Comparison of ENCODE assay signal across 1 cellular context in the genomic region with DNA sequence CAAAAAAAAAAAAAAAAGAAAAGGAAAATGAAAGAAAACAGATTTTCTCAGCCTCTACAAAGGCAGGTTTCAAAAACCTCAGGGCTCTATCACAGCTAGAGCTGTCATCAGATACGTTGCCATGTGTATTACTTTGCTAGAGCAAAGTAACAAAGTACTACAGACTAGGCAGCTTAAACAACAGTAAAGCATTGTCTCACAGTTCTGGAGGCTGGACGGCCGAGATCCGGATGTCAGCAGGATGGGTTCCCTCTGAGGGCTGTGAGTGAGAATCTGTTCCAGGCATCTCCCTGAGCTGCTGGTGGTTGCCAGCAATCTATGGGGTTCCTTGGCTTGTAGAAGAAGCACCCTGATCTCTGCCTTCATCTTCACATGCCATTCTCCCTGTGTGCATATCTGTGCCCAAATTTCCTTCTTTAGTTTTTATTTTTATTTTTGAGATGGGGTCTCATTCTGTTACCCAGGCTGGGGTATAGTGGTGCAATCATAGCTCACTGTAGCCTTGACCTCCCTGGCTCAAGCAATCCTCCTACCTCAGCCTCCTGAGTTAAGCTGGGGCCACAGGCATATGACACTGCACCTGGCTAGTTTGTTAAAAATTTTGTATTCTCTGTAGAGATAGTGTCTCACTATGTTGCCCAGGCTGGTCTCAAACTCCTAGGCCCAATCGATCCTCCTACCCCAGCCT.
TF ChIP-seq lines count a peak whose summit lies in the region.

No MANE protein-coding gene starts in this region.

TF ChIP-seq in HepG2, 621 proteins besides CTCF, POLR2A, EP300 and RAD21 (continues in another document):
- peak; percentile 84 for TF ChIP-seq ZNF629 (CRISPR knock-in tag; conservative IDR thresholded peaks at IDR 0.05)
- TF ChIP-seq ZFP1 (CRISPR knock-in tag; IDR thresholded peaks at IDR 0.05): 0 out of 2 replicates have a peak, but pooled peaks have one; percentile 32
- TF ChIP-seq, protein P1, sequence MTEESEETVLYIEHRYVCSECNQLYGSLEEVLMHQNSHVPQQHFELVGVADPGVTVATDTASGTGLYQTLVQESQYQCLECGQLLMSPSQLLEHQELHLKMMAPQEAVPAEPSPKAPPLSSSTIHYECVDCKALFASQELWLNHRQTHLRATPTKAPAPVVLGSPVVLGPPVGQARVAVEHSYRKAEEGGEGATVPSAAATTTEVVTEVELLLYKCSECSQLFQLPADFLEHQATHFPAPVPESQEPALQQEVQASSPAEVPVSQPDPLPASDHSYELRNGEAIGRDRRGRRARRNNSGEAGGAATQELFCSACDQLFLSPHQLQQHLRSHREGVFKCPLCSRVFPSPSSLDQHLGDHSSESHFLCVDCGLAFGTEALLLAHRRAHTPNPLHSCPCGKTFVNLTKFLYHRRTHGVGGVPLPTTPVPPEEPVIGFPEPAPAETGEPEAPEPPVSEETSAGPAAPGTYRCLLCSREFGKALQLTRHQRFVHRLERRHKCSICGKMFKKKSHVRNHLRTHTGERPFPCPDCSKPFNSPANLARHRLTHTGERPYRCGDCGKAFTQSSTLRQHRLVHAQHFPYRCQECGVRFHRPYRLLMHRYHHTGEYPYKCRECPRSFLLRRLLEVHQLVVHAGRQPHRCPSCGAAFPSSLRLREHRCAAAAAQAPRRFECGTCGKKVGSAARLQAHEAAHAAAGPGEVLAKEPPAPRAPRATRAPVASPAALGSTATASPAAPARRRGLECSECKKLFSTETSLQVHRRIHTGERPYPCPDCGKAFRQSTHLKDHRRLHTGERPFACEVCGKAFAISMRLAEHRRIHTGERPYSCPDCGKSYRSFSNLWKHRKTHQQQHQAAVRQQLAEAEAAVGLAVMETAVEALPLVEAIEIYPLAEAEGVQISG (CRISPR knock-in tag; IDR thresholded peaks at IDR 0.05): peak; percentile 29; the same call in 1 of the 2 replicates
- no peak for TF ChIP-seq ZNF790 (CRISPR knock-in tag; IDR thresholded peaks at IDR 0.05; ENCODE audit: borderline replicate concordance)
- TF ChIP-seq, protein P2, sequence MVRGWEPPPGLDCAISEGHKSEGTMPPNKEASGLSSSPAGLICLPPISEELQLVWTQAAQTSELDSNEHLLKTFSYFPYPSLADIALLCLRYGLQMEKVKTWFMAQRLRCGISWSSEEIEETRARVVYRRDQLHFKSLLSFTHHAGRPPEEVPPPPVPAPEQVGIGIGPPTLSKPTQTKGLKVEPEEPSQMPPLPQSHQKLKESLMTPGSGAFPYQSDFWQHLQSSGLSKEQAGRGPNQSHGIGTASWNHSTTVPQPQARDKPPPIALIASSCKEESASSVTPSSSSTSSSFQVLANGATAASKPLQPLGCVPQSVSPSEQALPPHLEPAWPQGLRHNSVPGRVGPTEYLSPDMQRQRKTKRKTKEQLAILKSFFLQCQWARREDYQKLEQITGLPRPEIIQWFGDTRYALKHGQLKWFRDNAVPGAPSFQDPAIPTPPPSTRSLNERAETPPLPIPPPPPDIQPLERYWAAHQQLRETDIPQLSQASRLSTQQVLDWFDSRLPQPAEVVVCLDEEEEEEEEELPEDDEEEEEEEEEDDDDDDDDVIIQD (CRISPR knock-in tag; IDR thresholded peaks at IDR 0.05; ENCODE audit: low read depth): 0 out of 2 replicates have a peak, but pooled peaks have one; percentile 24
- TF ChIP-seq SNAPC2 (CRISPR knock-in tag; IDR thresholded peaks at IDR 0.05): 0 out of 2 replicates have a peak, but pooled peaks have one; percentile 24
- no peak for TF ChIP-seq ZNF7 (CRISPR knock-in tag; IDR thresholded peaks at IDR 0.05)
- no peak for TF ChIP-seq ZKSCAN5 (CRISPR knock-in tag; IDR thresholded peaks at IDR 0.05)
- TF ChIP-seq ZNF232 (CRISPR knock-in tag; IDR thresholded peaks at IDR 0.05; ENCODE audit: borderline replicate concordance): no peak; the same call in 1 of the 2 replicates
- peak; percentile 69 for TF ChIP-seq ERF (CRISPR knock-in tag; IDR thresholded peaks at IDR 0.05)
- TF ChIP-seq, protein P3, sequence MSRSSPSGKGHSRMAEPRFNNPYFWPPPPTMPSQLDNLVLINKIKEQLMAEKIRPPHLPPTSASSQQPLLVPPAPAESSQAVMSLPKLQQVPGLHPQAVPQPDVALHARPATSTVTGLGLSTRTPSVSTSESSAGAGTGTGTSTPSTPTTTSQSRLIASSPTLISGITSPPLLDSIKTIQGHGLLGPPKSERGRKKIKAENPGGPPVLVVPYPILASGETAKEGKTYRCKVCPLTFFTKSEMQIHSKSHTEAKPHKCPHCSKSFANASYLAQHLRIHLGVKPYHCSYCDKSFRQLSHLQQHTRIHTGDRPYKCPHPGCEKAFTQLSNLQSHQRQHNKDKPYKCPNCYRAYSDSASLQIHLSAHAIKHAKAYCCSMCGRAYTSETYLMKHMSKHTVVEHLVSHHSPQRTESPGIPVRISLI (CRISPR knock-in tag; IDR thresholded peaks at IDR 0.05; ENCODE audit: borderline replicate concordance): no peak
- 0 out of 2 replicates have a peak, but pooled peaks have one; percentile 26 for TF ChIP-seq CEBPG (CRISPR knock-in tag; IDR thresholded peaks at IDR 0.05)
- TF ChIP-seq, protein P4, sequence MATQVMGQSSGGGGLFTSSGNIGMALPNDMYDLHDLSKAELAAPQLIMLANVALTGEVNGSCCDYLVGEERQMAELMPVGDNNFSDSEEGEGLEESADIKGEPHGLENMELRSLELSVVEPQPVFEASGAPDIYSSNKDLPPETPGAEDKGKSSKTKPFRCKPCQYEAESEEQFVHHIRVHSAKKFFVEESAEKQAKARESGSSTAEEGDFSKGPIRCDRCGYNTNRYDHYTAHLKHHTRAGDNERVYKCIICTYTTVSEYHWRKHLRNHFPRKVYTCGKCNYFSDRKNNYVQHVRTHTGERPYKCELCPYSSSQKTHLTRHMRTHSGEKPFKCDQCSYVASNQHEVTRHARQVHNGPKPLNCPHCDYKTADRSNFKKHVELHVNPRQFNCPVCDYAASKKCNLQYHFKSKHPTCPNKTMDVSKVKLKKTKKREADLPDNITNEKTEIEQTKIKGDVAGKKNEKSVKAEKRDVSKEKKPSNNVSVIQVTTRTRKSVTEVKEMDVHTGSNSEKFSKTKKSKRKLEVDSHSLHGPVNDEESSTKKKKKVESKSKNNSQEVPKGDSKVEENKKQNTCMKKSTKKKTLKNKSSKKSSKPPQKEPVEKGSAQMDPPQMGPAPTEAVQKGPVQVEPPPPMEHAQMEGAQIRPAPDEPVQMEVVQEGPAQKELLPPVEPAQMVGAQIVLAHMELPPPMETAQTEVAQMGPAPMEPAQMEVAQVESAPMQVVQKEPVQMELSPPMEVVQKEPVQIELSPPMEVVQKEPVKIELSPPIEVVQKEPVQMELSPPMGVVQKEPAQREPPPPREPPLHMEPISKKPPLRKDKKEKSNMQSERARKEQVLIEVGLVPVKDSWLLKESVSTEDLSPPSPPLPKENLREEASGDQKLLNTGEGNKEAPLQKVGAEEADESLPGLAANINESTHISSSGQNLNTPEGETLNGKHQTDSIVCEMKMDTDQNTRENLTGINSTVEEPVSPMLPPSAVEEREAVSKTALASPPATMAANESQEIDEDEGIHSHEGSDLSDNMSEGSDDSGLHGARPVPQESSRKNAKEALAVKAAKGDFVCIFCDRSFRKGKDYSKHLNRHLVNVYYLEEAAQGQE (IDR thresholded peaks at IDR 0.05; ENCODE audit: borderline replicate concordance in 1 of 2, low read depth in 1 of 2, low read length in 2 of 2): no peak
- peak; percentile 30; the same call in 1 of the 2 replicates for TF ChIP-seq PHF21A (CRISPR knock-in tag; IDR thresholded peaks at IDR 0.05)
- TF ChIP-seq, protein P5, sequence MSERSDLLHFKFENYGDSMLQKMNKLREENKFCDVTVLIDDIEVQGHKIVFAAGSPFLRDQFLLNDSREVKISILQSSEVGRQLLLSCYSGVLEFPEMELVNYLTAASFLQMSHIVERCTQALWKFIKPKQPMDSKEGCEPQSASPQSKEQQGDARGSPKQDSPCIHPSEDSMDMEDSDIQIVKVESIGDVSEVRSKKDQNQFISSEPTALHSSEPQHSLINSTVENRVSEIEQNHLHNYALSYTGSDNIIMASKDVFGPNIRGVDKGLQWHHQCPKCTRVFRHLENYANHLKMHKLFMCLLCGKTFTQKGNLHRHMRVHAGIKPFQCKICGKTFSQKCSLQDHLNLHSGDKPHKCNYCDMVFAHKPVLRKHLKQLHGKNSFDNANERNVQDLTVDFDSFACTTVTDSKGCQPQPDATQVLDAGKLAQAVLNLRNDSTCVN (CRISPR knock-in tag; IDR thresholded peaks at IDR 0.05; ENCODE audit: borderline replicate concordance): peak; percentile 97
- peak; percentile 34; the same call in 1 of the 2 replicates for TF ChIP-seq ZSCAN21 (CRISPR knock-in tag; IDR thresholded peaks at IDR 0.05; ENCODE audit: borderline replicate concordance)
- TF ChIP-seq ZNF30 (CRISPR knock-in tag; IDR thresholded peaks at IDR 0.05): no peak
- no peak for TF ChIP-seq ZNF326 (CRISPR knock-in tag; IDR thresholded peaks at IDR 0.05; ENCODE audit: borderline replicate concordance)
- peak; percentile 40; the same call in 1 of the 2 replicates for TF ChIP-seq ZNF12 (CRISPR knock-in tag; IDR thresholded peaks at IDR 0.05)
- TF ChIP-seq ATM (IDR thresholded peaks at IDR 0.05; ENCODE audit: borderline replicate concordance): no peak
- peak; percentile 82 for TF ChIP-seq SOX5 (CRISPR knock-in tag; IDR thresholded peaks at IDR 0.05; ENCODE audit: borderline replicate concordance)
- peak; percentile 25 for TF ChIP-seq ASH2L (IDR thresholded peaks at IDR 0.05; ENCODE audit: insufficient read length, low read depth, low read length)
- peak; percentile 29; the same call in 1 of the 2 replicates for TF ChIP-seq HNF4A (CRISPR knock-in tag; IDR thresholded peaks at IDR 0.05)
- peak; percentile 26; the same call in 1 of the 2 replicates for TF ChIP-seq ZNF556 (CRISPR knock-in tag; IDR thresholded peaks at IDR 0.05; ENCODE audit: borderline replicate concordance)
- TF ChIP-seq HOXA3 (CRISPR knock-in tag; IDR thresholded peaks at IDR 0.05): 0 out of 2 replicates have a peak, but pooled peaks have one; percentile 23
- peak; percentile 32 for TF ChIP-seq TEAD3 (CRISPR knock-in tag; optimal IDR thresholded peaks at IDR 0.05; ENCODE audit: borderline replicate concordance)
- no peak for TF ChIP-seq SOX6 (IDR thresholded peaks at IDR 0.05)
- TF ChIP-seq SOX6 (CRISPR knock-in tag; IDR thresholded peaks at IDR 0.05): peak; percentile 77
- peak; percentile 9; the same call in 1 of the 2 replicates for TF ChIP-seq GFI1 (CRISPR knock-in tag; IDR thresholded peaks at IDR 0.05; ENCODE audit: borderline replicate concordance)
- TF ChIP-seq, protein P6, sequence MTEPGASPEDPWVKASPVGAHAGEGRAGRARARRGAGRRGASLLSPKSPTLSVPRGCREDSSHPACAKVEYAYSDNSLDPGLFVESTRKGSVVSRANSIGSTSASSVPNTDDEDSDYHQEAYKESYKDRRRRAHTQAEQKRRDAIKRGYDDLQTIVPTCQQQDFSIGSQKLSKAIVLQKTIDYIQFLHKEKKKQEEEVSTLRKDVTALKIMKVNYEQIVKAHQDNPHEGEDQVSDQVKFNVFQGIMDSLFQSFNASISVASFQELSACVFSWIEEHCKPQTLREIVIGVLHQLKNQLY (CRISPR knock-in tag; IDR thresholded peaks at IDR 0.05): no peak
- TF ChIP-seq HMG20A (CRISPR knock-in tag; IDR thresholded peaks at IDR 0.05; ENCODE audit: borderline replicate concordance): peak; percentile 70; the same call in 1 of the 2 replicates
- TF ChIP-seq BRD4 (CRISPR knock-in tag; IDR thresholded peaks at IDR 0.05): 0 out of 2 replicates have a peak, but pooled peaks have one; percentile 40
- peak; percentile 91; the same call in 1 of the 2 replicates for TF ChIP-seq ETV5 (CRISPR knock-in tag; IDR thresholded peaks at IDR 0.05; ENCODE audit: borderline replicate concordance)
- TF ChIP-seq, protein P7, sequence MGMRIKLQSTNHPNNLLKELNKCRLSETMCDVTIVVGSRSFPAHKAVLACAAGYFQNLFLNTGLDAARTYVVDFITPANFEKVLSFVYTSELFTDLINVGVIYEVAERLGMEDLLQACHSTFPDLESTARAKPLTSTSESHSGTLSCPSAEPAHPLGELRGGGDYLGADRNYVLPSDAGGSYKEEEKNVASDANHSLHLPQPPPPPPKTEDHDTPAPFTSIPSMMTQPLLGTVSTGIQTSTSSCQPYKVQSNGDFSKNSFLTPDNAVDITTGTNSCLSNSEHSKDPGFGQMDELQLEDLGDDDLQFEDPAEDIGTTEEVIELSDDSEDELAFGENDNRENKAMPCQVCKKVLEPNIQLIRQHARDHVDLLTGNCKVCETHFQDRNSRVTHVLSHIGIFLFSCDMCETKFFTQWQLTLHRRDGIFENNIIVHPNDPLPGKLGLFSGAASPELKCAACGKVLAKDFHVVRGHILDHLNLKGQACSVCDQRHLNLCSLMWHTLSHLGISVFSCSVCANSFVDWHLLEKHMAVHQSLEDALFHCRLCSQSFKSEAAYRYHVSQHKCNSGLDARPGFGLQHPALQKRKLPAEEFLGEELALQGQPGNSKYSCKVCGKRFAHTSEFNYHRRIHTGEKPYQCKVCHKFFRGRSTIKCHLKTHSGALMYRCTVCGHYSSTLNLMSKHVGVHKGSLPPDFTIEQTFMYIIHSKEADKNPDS (CRISPR knock-in tag; IDR thresholded peaks at IDR 0.05): peak; percentile 99
- TF ChIP-seq PITX1 (CRISPR knock-in tag; IDR thresholded peaks at IDR 0.05): peak; percentile 28; the same call in 1 of the 2 replicates
- peak; percentile 48; the same call in 1 of the 2 replicates for TF ChIP-seq FOXO1 (CRISPR knock-in tag; IDR thresholded peaks at IDR 0.05)
- peak; percentile 63; the same call in 1 of the 2 replicates for TF ChIP-seq SIX1 (CRISPR knock-in tag; IDR thresholded peaks at IDR 0.05; ENCODE audit: borderline replicate concordance)
